Comparison of ENCODE assay signal across 10 cellular contexts in the genomic region with DNA sequence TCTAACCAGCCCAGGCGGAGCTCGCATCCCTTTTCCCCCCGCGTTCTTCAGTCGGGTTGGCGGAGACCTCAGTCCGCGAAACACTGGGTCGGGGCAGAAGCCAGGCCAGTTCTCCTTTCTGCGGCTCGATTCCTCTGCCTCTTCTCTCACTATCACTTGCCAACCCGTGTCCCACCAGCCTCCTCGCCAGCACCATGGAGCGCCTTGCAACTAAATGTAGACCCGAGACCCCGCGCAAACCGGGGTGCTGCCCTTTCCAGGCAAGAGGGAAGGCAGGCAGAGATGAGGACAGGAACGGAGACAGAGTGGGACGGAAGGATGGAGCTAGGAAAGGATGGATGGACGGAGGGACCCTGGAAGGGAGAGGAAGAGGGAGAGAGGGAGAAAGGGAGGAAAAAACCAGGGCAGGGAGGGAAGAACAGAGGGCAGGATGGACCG. TPM values are rescaled to one million over a fixed set of nuclear protein-coding genes. Genes with fewer than 3 reads are reported as not detected.
DNase-seq lines count a peak whose midpoint lies in the region; ATAC-seq and TF ChIP-seq lines count a peak whose summit lies in the region.
"Not testable (repeated sequence)": the region's sequence is repeated elsewhere in the genome, so short reads cannot be mapped to it uniquely, and the experiment has no call there.
"Had no signal": no experiment of that assay in that cellular context is flagged by ENCODE, and none has a peak within 500 bp of the region (broad histone marks: within the 10 kb centered on the region; RNA-seq: fewer than 3 reads in every experiment).

No MANE protein-coding gene starts in this region.

- H3K27ac Mint-ChIP-seq in H9 (peak overlapping the region in 1 of 3 experiments; percentile 23; a peak in 1 of 7 replicates), brain (peak overlapping the region in 1 of 5 experiments; percentile 9)
- not testable (repeated sequence) for H3K27ac Mint-ChIP-seq in T-helper 17 cell; stimulated activated memory B cell treated with anti-CD40 and anti-IgM and Interleukin-4, amounts not matched to agents 10 μg/mL and 1 μg/mL and 100 μg/mL, for 72 hours

- peaks cover 29% of the 10 kb centered on the region for H3K23me2 ChIP-seq in H9 (ENCODE audit: insufficient read length, low read depth, low read length, poor library complexity, severe bottlenecking)

- TF ChIP-seq EP300 in neural cell (conservative IDR thresholded peaks at IDR 0.05; ENCODE audit: poor library complexity, severe bottlenecking): not testable (repeated sequence)

- H3K9me3 Mint-ChIP-seq in H9: peaks cover 44 to 59% of the 10 kb centered on the region in 2 experiments
- H3K9me3 Mint-ChIP-seq in brain: peaks cover 18 to 56% (median 49%) of the 10 kb centered on the region in 5 experiments
- H3K9me3 Mint-ChIP-seq in stimulated activated memory B cell treated with anti-CD40 and anti-IgM and Interleukin-4, amounts not matched to agents 10 μg/mL and 1 μg/mL and 100 μg/mL, for 72 hours: peaks cover 22% of the 10 kb centered on the region

- peaks cover 6 to 25% (median 13%) of the 10 kb centered on the region in 3 experiments for H3K36me3 Mint-ChIP-seq in H9 (ENCODE audit: insufficient read depth in 1 of 3, low read depth in 3 of 3)
- not testable (repeated sequence) for H3K36me3 Mint-ChIP-seq in T-helper 17 cell (ENCODE audit: low read depth); brain
- peaks cover 18% of the 10 kb centered on the region for H3K36me3 Mint-ChIP-seq in stimulated activated memory B cell treated with anti-CD40 and anti-IgM and Interleukin-4, amounts not matched to agents 10 μg/mL and 1 μg/mL and 100 μg/mL, for 72 hours

- peak overlapping the region; percentile 73 to 88 for H3K4me3 Mint-ChIP-seq in H9
- H3K4me3 Mint-ChIP-seq in T-helper 17 cell: peak overlapping the region; percentile 28
- peak overlapping the region; percentile 79 to 84 (median 81) for H3K4me3 Mint-ChIP-seq in brain
- H3K4me3 Mint-ChIP-seq in stimulated activated memory B cell treated with anti-CD40 and anti-IgM and Interleukin-4, amounts not matched to agents 10 μg/mL and 1 μg/mL and 100 μg/mL, for 72 hours: peak overlapping the region; percentile 15

- H2BK20ac ChIP-seq in H9 (ENCODE audit: low read depth, low read length, poor library complexity, severe bottlenecking): not testable (repeated sequence)

- not testable (repeated sequence) for H4K8ac ChIP-seq in H9 (replicated peaks; ENCODE audit: insufficient read length, low read depth, low read length)

- H4K5ac ChIP-seq in H9 (ENCODE audit: insufficient read length, low read depth, low read length): not testable (repeated sequence)

- peaks cover 31% of the 10 kb centered on the region in 2 experiments for H3K4me1 Mint-ChIP-seq in H9
- H3K4me1 Mint-ChIP-seq in T-helper 17 cell: not testable (repeated sequence)
- peaks cover 21% of the 10 kb centered on the region for H3K4me1 Mint-ChIP-seq in brain
- H3K4me1 Mint-ChIP-seq in stimulated activated memory B cell treated with anti-CD40 and anti-IgM and Interleukin-4, amounts not matched to agents 10 μg/mL and 1 μg/mL and 100 μg/mL, for 72 hours: peaks cover 12% of the 10 kb centered on the region

- not testable (repeated sequence) for H2BK5ac ChIP-seq in H9 (ENCODE audit: insufficient read length, low read length)

- DNase-seq in AG10803 (ENCODE audit: low read depth) (peak; percentile 77), H9 (peak; percentile 77), fibroblast of gingiva (ENCODE audit: low read depth) (peak; percentile 76)
- not testable (repeated sequence) for DNase-seq in T-helper 17 cell

- H3K27me3 ChIP-seq in H9 (ENCODE audit: insufficient read depth, low read length): peaks cover 30% of the 10 kb centered on the region
- H3K27me3 ChIP-seq in neural cell (ENCODE audit: insufficient read depth, low read depth, low read length): peaks cover 68% of the 10 kb centered on the region

- not testable (repeated sequence) for H3T11ph ChIP-seq in H9 (ENCODE audit: low read length)

- not testable (repeated sequence) for H3K23ac ChIP-seq in H9 (ENCODE audit: insufficient read length, low read depth, low read length)

- H3K36me3 ChIP-seq in neural cell (ENCODE audit: insufficient read depth, low read length): not testable (repeated sequence)

- not testable (repeated sequence) for H3F3A ChIP-seq in neural cell (ENCODE audit: insufficient read depth, low read length, poor library complexity, severe bottlenecking)

- not testable (repeated sequence) for H2AK5ac ChIP-seq in H9 (ENCODE audit: insufficient read length, low read length)

- H4K91ac ChIP-seq in H9 (ENCODE audit: insufficient read length, low read depth, low read length): not testable (repeated sequence)

- peak overlapping the region; percentile 82 for H3K4me2 ChIP-seq in H9 (ENCODE audit: insufficient read depth, insufficient read length, low read length)
- H3K4me2 ChIP-seq in neural cell (ENCODE audit: low read length): not testable (repeated sequence)

- H4K20me1 ChIP-seq in H9 (ENCODE audit: control insufficient read depth, insufficient read depth, insufficient read length); neural cell (ENCODE audit: insufficient read depth): not testable (repeated sequence)

- not testable (repeated sequence) for H3K4me1 ChIP-seq in H9 (ENCODE audit: insufficient read depth, low read length)

- H3K9me2 ChIP-seq in neural cell (ENCODE audit: insufficient read depth, low read length): not testable (repeated sequence)

- H2AFZ ChIP-seq in H9 (ENCODE audit: low read length); neural cell (ENCODE audit: low read depth, low read length): not testable (repeated sequence)

- H3K56ac ChIP-seq in H9 (ENCODE audit: insufficient read length, low read depth, low read length): not testable (repeated sequence)

- H3K18ac ChIP-seq in H9 (ENCODE audit: insufficient read length, low read depth, low read length): not testable (repeated sequence)

- not testable (repeated sequence) for TF ChIP-seq RAD21 in neural cell (conservative IDR thresholded peaks at IDR 0.05)

- not testable (repeated sequence) for H3K9ac ChIP-seq in H9 (ENCODE audit: extremely low read depth, insufficient read length, low read length); neural cell (ENCODE audit: low read length)

- ATAC-seq in T-helper 17 cell; stimulated activated memory B cell treated with anti-CD40 and anti-IgM and Interleukin-4, amounts not matched to agents 10 μg/mL and 1 μg/mL and 100 μg/mL, for 72 hours: not testable (repeated sequence)

- WGBS in H9 (ENCODE audit: extremely low coverage, insufficient read length, low lambda C conversion rate): no CpG with 5 or more reads among the region's 22 CpGs

- not testable (repeated sequence) for H3K4ac ChIP-seq in H9 (ENCODE audit: low read depth, low read length)

- not testable (repeated sequence) for H3K14ac ChIP-seq in H9 (ENCODE audit: insufficient read depth, low read length)

- not testable (repeated sequence) for TF ChIP-seq CTCF in AG10803 (conservative IDR thresholded peaks at IDR 0.05; ENCODE audit: low read length); H9 (conservative IDR thresholded peaks at IDR 0.05); brain (conservative IDR thresholded peaks at IDR 0.05); neural cell (IDR thresholded peaks at IDR 0.05; ENCODE audit: poor library complexity, severe bottlenecking)

- not testable (repeated sequence) for H2BK120ac ChIP-seq in H9 (ENCODE audit: low read depth, low read length, poor library complexity, severe bottlenecking)

- not testable (repeated sequence) for H2BK12ac ChIP-seq in H9 (ENCODE audit: insufficient read length, low read depth, low read length)

- H2BK15ac ChIP-seq in H9 (ENCODE audit: low read depth, low read length): not testable (repeated sequence)

- H3K9me3 ChIP-seq in H9 (ENCODE audit: control insufficient read depth, low read depth, low read length) (peaks cover 26% of the 10 kb centered on the region), iPS-18c (ENCODE audit: control insufficient read depth, insufficient read depth, low read length) (peaks cover 12% of the 10 kb centered on the region)
- H3K9me3 ChIP-seq in T-helper 17 cell (ENCODE audit: control insufficient read depth, low read length, poor library complexity, severe bottlenecking); neural cell (ENCODE audit: low read length): not testable (repeated sequence)

- H3K27ac ChIP-seq in H9 (ENCODE audit: insufficient read length, low read depth, low read length); neural cell (ENCODE audit: low read length): not testable (repeated sequence)

- not testable (repeated sequence) for H3K79me2 ChIP-seq in H9 (ENCODE audit: insufficient read depth, low read length); neural cell (replicated peaks; ENCODE audit: insufficient read depth, low read length)

- H3K27me3 Mint-ChIP-seq in H9 (ENCODE audit: low read depth) (peaks cover 88% of the 10 kb centered on the region), brain (peaks cover 88% of the 10 kb centered on the region)
- H3K27me3 Mint-ChIP-seq in T-helper 17 cell: not testable (repeated sequence)
- H3K27me3 Mint-ChIP-seq in stimulated activated memory B cell treated with anti-CD40 and anti-IgM and Interleukin-4, amounts not matched to agents 10 μg/mL and 1 μg/mL and 100 μg/mL, for 72 hours: peaks cover 44% of the 10 kb centered on the region

- H3K4me3 ChIP-seq in AG10803 (ENCODE audit: low read length): peak overlapping the region; percentile 49
- peak overlapping the region; percentile 54 for H3K4me3 ChIP-seq in iPS-18c (ENCODE audit: insufficient read depth, low read depth, low read length)
- H3K4me3 ChIP-seq in neural cell (ENCODE audit: low read length): peak overlapping the region; percentile 48

- H3K79me1 ChIP-seq in H9 (ENCODE audit: insufficient read depth, low read depth, low read length, poor library complexity, severe bottlenecking): not testable (repeated sequence)

TF ChIP-seq in neural cell, 6 proteins besides CTCF, POLR2A, EP300 and RAD21:
- peak; percentile 79 for TF ChIP-seq EZH2 (IDR thresholded peaks at IDR 0.05; ENCODE audit: borderline replicate concordance, insufficient read depth, low read length, poor library complexity, severe bottlenecking)

RNA-seq across cellular contexts. Expression of a gene that starts 6.3 kb away (rescaled TPM):
- total RNA-seq in H9 (2021): not detected in 2 replicates
- not detected for total RNA-seq in T-helper 17 cell
- polyA plus RNA-seq in brain (ENCODE audit: insufficient read depth, low read depth, low replicate concordance): not detected
- polyA plus RNA-seq in neural cell: not detected in 2 replicates
- polyA minus RNA-seq in neural cell: not detected in 2 replicates
- total RNA-seq: SJSA1, upper lobe of right lung had no signal

Comparison
In these comparisons a context has a peak if more than half of its experiments do, and no peak if none do; other contexts are left out.
1. H3K4me3 Mint-ChIP-seq: peak in every context shown above with its lines; median percentile 81 in brain; 80 in H9; 28 in T-helper 17 cell; 15 in stimulated activated memory B cell treated with anti-CD40 and anti-IgM and Interleukin-4, amounts not matched to agents 10 μg/mL and 1 μg/mL and 100 μg/mL, for 72 hours.